ENCODE assay signal across 9 cellular contexts in genomic region chr11:108697872-108698473, GRCh38. TPM values are rescaled to one million over a fixed set of nuclear protein-coding genes. Genes with fewer than 3 reads are reported as not detected.
A peak's percentile ranks its signal among the peaks of the same experiment; 100 is the strongest.
DNase-seq lines count a peak whose midpoint lies in the region; ATAC-seq, FAIRE-seq and TF ChIP-seq lines count a peak whose summit lies in the region.
"Had no signal": no experiment of that assay in that cellular context is flagged by ENCODE, and none has a peak within 500 bp of the region (broad histone marks: within the 10 kb centered on the region; RNA-seq: fewer than 3 reads in every experiment).

No MANE protein-coding gene starts in this region.

- no peak overlapping the region for H3K4me3 ChIP-seq in fibroblast of pulmonary artery (replicated peaks; ENCODE audit: low read depth, low read length)

- H3K9me3 Mint-ChIP-seq in activated CD4-positive, alpha-beta T cell treated with anti-CD3 and anti-CD28 coated beads, Interleukin-2, amount 10 ng/mL, durations not matched to agents 24 days and 14 days = no peaks in the 10 kb centered on the region
- H3K9me3 Mint-ChIP-seq in neural crest cell = no peaks in the 10 kb centered on the region
- H3K9me3 Mint-ChIP-seq: activated naive CD4-positive, alpha-beta T cell treated with anti-CD3 and anti-CD28 coated beads, Interleukin-2, amount 50 U/mL, for 24 hours had no signal

- H3K27me3 Mint-ChIP-seq in activated CD4-positive, alpha-beta T cell treated with anti-CD3 and anti-CD28 coated beads, Interleukin-2, amount 10 ng/mL, durations not matched to agents 24 days and 14 days = no peaks in the 10 kb centered on the region
- no peaks in the 10 kb centered on the region for H3K27me3 Mint-ChIP-seq in neural crest cell (ENCODE audit: low read depth)
- H3K27me3 Mint-ChIP-seq: activated naive CD4-positive, alpha-beta T cell treated with anti-CD3 and anti-CD28 coated beads, Interleukin-2, amount 50 U/mL, for 24 hours had no signal

- ATAC-seq in HG03196 (IDR thresholded peaks at IDR 0.05; ENCODE audit: unreplicated experiment) = peak; percentile 78

- no peak overlapping the region for H3K27ac Mint-ChIP-seq in activated CD4-positive, alpha-beta T cell treated with anti-CD3 and anti-CD28 coated beads, Interleukin-2, amount 10 ng/mL, durations not matched to agents 24 days and 14 days
- H3K27ac Mint-ChIP-seq in neural crest cell (ENCODE audit: unreplicated experiment) = no peak overlapping the region
- H3K27ac Mint-ChIP-seq: activated naive CD4-positive, alpha-beta T cell treated with anti-CD3 and anti-CD28 coated beads, Interleukin-2, amount 50 U/mL, for 24 hours had no signal

- H3K4me1 Mint-ChIP-seq in activated CD4-positive, alpha-beta T cell treated with anti-CD3 and anti-CD28 coated beads, Interleukin-2, amount 10 ng/mL, durations not matched to agents 24 days and 14 days = peaks cover 2% of the 10 kb centered on the region
- H3K4me1 Mint-ChIP-seq in neural crest cell = peaks cover 5% of the 10 kb centered on the region
- H3K4me1 Mint-ChIP-seq: activated naive CD4-positive, alpha-beta T cell treated with anti-CD3 and anti-CD28 coated beads, Interleukin-2, amount 50 U/mL, for 24 hours had no signal

- FAIRE-seq in D721Med (lab: Jason Lieb, UNC) = no peak
- FAIRE-seq in GM19239 (lab: Jason Lieb, UNC) = peak; percentile 93

- H3K4me3 Mint-ChIP-seq in activated CD4-positive, alpha-beta T cell treated with anti-CD3 and anti-CD28 coated beads, Interleukin-2, amount 10 ng/mL, durations not matched to agents 24 days and 14 days = no peak overlapping the region
- no peak overlapping the region for H3K4me3 Mint-ChIP-seq in neural crest cell
- H3K4me3 Mint-ChIP-seq: activated naive CD4-positive, alpha-beta T cell treated with anti-CD3 and anti-CD28 coated beads, Interleukin-2, amount 50 U/mL, for 24 hours had no signal

- TF ChIP-seq CTCF in D721Med (IDR thresholded peaks at IDR 0.05; ENCODE audit: insufficient read depth, missing control alignments) = peak; percentile 97
- TF ChIP-seq CTCF in fibroblast of pulmonary artery (IDR thresholded peaks at IDR 0.05; ENCODE audit: low read length, missing control alignments) = peak; percentile 98
- TF ChIP-seq CTCF in neural crest cell (conservative IDR thresholded peaks at IDR 0.05) = peak; percentile 92

- peaks cover 32% of the 10 kb centered on the region for H3K36me3 Mint-ChIP-seq in activated CD4-positive, alpha-beta T cell treated with anti-CD3 and anti-CD28 coated beads, Interleukin-2, amount 10 ng/mL, durations not matched to agents 24 days and 14 days (ENCODE audit: low read depth)
- H3K36me3 Mint-ChIP-seq in neural crest cell (ENCODE audit: low read depth) = peaks cover 9% of the 10 kb centered on the region

- intact Hi-C loops in activated CD4-positive, alpha-beta T cell treated with anti-CD3 and anti-CD28 coated beads, Interleukin-2, amount 10 ng/mL, durations not matched to agents 24 days and 14 days (cut with micrococcal nuclease) = loop anchor here (2.0 to 5.0 kb wide), 3 partner anchors 29 to 999 kb away; no protein-coding TSS in a partner anchor

- peak; percentile 20 for DNase-seq in D721Med (ENCODE audit: insufficient read length, low spot score)
- peak; percentile 44 for DNase-seq in GM19239 (ENCODE audit: insufficient read length, low spot score)
- peak; percentile 62 for DNase-seq in NCI-H345 (lab: John Stamatoyannopoulos, UW)
- DNase-seq in activated CD4-positive, alpha-beta T cell treated with anti-CD3 and anti-CD28 coated beads, Interleukin-2, amount 10 ng/mL, durations not matched to agents 24 days and 14 days = peak; percentile 80
- peak; percentile 89 for DNase-seq in fibroblast of pulmonary artery (ENCODE audit: low read depth)
- DNase-seq in neural crest cell (ENCODE audit: low read depth, low spot score) = peak; percentile 37
- no peak for DNase-seq in NCI-H1048 (lab: John Stamatoyannopoulos, UW)

RNA-seq across cellular contexts. Expression of gene DDX10, which starts 33.1 kb away (rescaled TPM):
- 68.9 and 71.6 TPM in 2 replicates for total RNA-seq in activated CD4-positive, alpha-beta T cell treated with anti-CD3 and anti-CD28 coated beads, Interleukin-2, amount 10 ng/mL, durations not matched to agents 24 days and 14 days
- 38.5 and 43.0 TPM in 2 replicates for total RNA-seq in neural crest cell
